Comparison of ENCODE assay signal across 8 cellular contexts in genomic region chr1:81802601-81803422, GRCh38. TPM values are rescaled to one million over a fixed set of nuclear protein-coding genes. Genes with fewer than 3 reads are reported as not detected.
DNase-seq lines count a peak whose midpoint lies in the region; ATAC-seq lines count a peak whose summit lies in the region.

No MANE protein-coding gene starts in this region.

- peak; percentile 1 for DNase-seq in activated naive CD8-positive, alpha-beta T cell treated with anti-CD3 and anti-CD28 coated beads for 36 hours
- no peak for DNase-seq in activated naive CD8-positive, alpha-beta T cell treated with anti-CD3 and anti-CD28 coated beads, Interleukin-2, amount 50 U/mL, for 24 hours
- DNase-seq in NT2/D1 (ENCODE audit: low read depth, low spot score) (peak; percentile 27), epithelial cell of prostate (ENCODE audit: low read depth, low spot score) (no peak), midbrain (lab: John Stamatoyannopoulos, UW) (peak; percentile 12)
- no peak for DNase-seq in stimulated activated naive CD4-positive, alpha-beta T cell treated with Interleukin-2 at 50 U/mL for 16 hours (lab: John Stamatoyannopoulos, UW)
- no peak for DNase-seq in stimulated activated CD4-positive, alpha-beta T cell treated with anti-CD3 and anti-CD28 coated beads, Interleukin-1b, Interleukin-23, amount 100 ng/mL, for 48 hours

- no peaks in the 10 kb centered on the region for H3K9me3 Mint-ChIP-seq in activated naive CD8-positive, alpha-beta T cell treated with anti-CD3 and anti-CD28 coated beads for 36 hours
- H3K9me3 Mint-ChIP-seq in activated naive CD8-positive, alpha-beta T cell treated with anti-CD3 and anti-CD28 coated beads, Interleukin-2, amount 50 U/mL, for 24 hours: no peaks in the 10 kb centered on the region

- no peaks in the 10 kb centered on the region for H3K36me3 ChIP-seq in NT2/D1 (ENCODE audit: insufficient read depth, insufficient read length, low read length)

- H3K27ac ChIP-seq in epithelial cell of prostate: peak overlapping the region; percentile 79

- H3K36me3 Mint-ChIP-seq in activated naive CD8-positive, alpha-beta T cell treated with anti-CD3 and anti-CD28 coated beads for 36 hours: no peaks in the 10 kb centered on the region
- no peaks in the 10 kb centered on the region for H3K36me3 Mint-ChIP-seq in activated naive CD8-positive, alpha-beta T cell treated with anti-CD3 and anti-CD28 coated beads, Interleukin-2, amount 50 U/mL, for 24 hours (ENCODE audit: low read depth)

- no peak for ATAC-seq in activated naive CD8-positive, alpha-beta T cell treated with anti-CD3 and anti-CD28 coated beads, Interleukin-2, amount 50 U/mL, for 24 hours
- no peak for ATAC-seq in GM18909 (IDR thresholded peaks at IDR 0.05; ENCODE audit: poor library complexity, unreplicated experiment)

- H3K9me3 ChIP-seq in NT2/D1 (ENCODE audit: insufficient read depth, low read length): no peaks in the 10 kb centered on the region

- H3K9ac ChIP-seq in NT2/D1 (ENCODE audit: insufficient read length, low read depth): peak overlapping the region; percentile 99

- H3K27me3 Mint-ChIP-seq in activated naive CD8-positive, alpha-beta T cell treated with anti-CD3 and anti-CD28 coated beads for 36 hours: peaks cover 75% of the 10 kb centered on the region
- H3K27me3 Mint-ChIP-seq in activated naive CD8-positive, alpha-beta T cell treated with anti-CD3 and anti-CD28 coated beads, Interleukin-2, amount 50 U/mL, for 24 hours: peaks cover 56% of the 10 kb centered on the region

- peaks cover 5% of the 10 kb centered on the region for H3K4me1 Mint-ChIP-seq in activated naive CD8-positive, alpha-beta T cell treated with anti-CD3 and anti-CD28 coated beads for 36 hours
- H3K4me1 Mint-ChIP-seq in activated naive CD8-positive, alpha-beta T cell treated with anti-CD3 and anti-CD28 coated beads, Interleukin-2, amount 50 U/mL, for 24 hours: peaks cover 6% of the 10 kb centered on the region

- H3K4me3 ChIP-seq in NT2/D1 (ENCODE audit: insufficient read length, low read depth): peak overlapping the region; percentile 96

- H3K4me3 Mint-ChIP-seq in activated naive CD8-positive, alpha-beta T cell treated with anti-CD3 and anti-CD28 coated beads for 36 hours: no peak overlapping the region
- no peak overlapping the region for H3K4me3 Mint-ChIP-seq in activated naive CD8-positive, alpha-beta T cell treated with anti-CD3 and anti-CD28 coated beads, Interleukin-2, amount 50 U/mL, for 24 hours

- no peaks in the 10 kb centered on the region for H3K4me1 ChIP-seq in NT2/D1 (ENCODE audit: insufficient read depth, insufficient read length)

- no peak overlapping the region for H3K27ac Mint-ChIP-seq in activated naive CD8-positive, alpha-beta T cell treated with anti-CD3 and anti-CD28 coated beads for 36 hours
- H3K27ac Mint-ChIP-seq in activated naive CD8-positive, alpha-beta T cell treated with anti-CD3 and anti-CD28 coated beads, Interleukin-2, amount 50 U/mL, for 24 hours: no peak overlapping the region

- H3K27me3 ChIP-seq in NT2/D1 (ENCODE audit: insufficient read depth, insufficient read length): no peaks in the 10 kb centered on the region

RNA-seq across cellular contexts. Expression of gene ADGRL2, which starts 2.1 kb away (rescaled TPM):
- not detected for total RNA-seq in activated naive CD8-positive, alpha-beta T cell treated with anti-CD3 and anti-CD28 coated beads for 36 hours

Comparison
In these comparisons a context has a peak if more than half of its experiments do, and no peak if none do; other contexts are left out.
1. DNase-seq: peak in activated naive CD8-positive, alpha-beta T cell treated with anti-CD3 and anti-CD28 coated beads for 36 hours (single experiment), NT2/D1 (single experiment) and midbrain (single experiment); none in activated naive CD8-positive, alpha-beta T cell treated with anti-CD3 and anti-CD28 coated beads, Interleukin-2, amount 50 U/mL, for 24 hours (single experiment), epithelial cell of prostate (single experiment), stimulated activated naive CD4-positive, alpha-beta T cell treated with Interleukin-2 at 50 U/mL for 16 hours (single experiment) and stimulated activated CD4-positive, alpha-beta T cell treated with anti-CD3 and anti-CD28 coated beads, Interleukin-1b, Interleukin-23, amount 100 ng/mL, for 48 hours (single experiment).